20 cellular contexts compared by ENCODE assay signal in the genomic region with DNA sequence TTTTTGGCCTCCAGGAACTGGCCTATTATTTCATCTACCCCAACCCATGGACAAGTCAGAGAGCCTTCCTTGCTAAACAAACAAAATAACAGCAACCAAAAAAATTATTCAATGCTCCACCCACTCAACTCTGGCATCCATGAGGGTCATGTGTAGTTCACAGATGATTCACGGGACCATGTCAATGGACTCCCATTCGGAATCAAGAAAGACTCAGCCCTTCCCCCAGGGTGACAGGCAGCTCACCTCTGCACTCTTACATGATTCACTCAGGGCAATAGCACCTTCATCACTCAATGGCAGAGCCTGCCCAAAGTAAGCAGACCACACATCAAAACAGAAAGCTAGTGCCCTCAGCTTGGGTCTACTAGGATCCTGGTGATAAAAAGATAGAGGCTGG. TPM values are rescaled to one million over a fixed set of nuclear protein-coding genes. Genes with fewer than 3 reads are reported as not detected.
A peak's percentile ranks its signal among the peaks of the same experiment; 100 is the strongest.
DNase-seq lines count a peak whose midpoint lies in the region; ATAC-seq, FAIRE-seq and TF ChIP-seq lines count a peak whose summit lies in the region.
"Had no signal": no experiment of that assay in that cellular context is flagged by ENCODE, and none has a peak within 500 bp of the region (broad histone marks: within the 10 kb centered on the region; RNA-seq: fewer than 3 reads in every experiment).

No MANE protein-coding gene starts in this region.

- CTCF ChIA-PET in MCF 10A (lab: Yijun Ruan, JAX), result interaction anchor here (0.9 to 3.3 kb wide), 3 partner anchors 16 to 43 kb away, joined by 3 to 18 read pairs (median 3); no protein-coding TSS in a partner anchor

- FAIRE-seq in keratinocyte (lab: Jason Lieb, UNC), result peak; percentile 94

- no peaks in the 10 kb centered on the region for H4K20me1 ChIP-seq in keratinocyte (ENCODE audit: control insufficient read depth, extremely low read depth, insufficient read depth, low read length)

- H3K27me3 ChIP-seq in breast epithelium (no peaks in the 10 kb centered on the region), brain microvascular endothelial cell (replicated peaks) (no peaks in the 10 kb centered on the region), keratinocyte (ENCODE audit: control insufficient read depth, extremely low read depth, insufficient read depth, low read length) (no peaks in the 10 kb centered on the region)
- H3K27me3 ChIP-seq: dorsolateral prefrontal cortex had no signal

- no peak overlapping the region for H3K4me3 Mint-ChIP-seq in MCF 10A (ENCODE audit: unreplicated experiment)
- H3K4me3 Mint-ChIP-seq: activated T-cell treated with anti-CD3 and anti-CD28 coated beads, Interleukin-2, amount 50 U/mL, for 72 hours; CD8-positive, alpha-beta T cell had no signal

- ATAC-seq in GM21367 (IDR thresholded peaks at IDR 0.05; ENCODE audit: unreplicated experiment), result no peak
- ATAC-seq: CD8-positive, alpha-beta T cell had no signal

- no peaks in the 10 kb centered on the region for H3K27me3 Mint-ChIP-seq in MCF 10A (ENCODE audit: insufficient read depth, unreplicated experiment)

- no peaks in the 10 kb centered on the region for H3K9me3 Mint-ChIP-seq in MCF 10A (ENCODE audit: unreplicated experiment)
- H3K9me3 Mint-ChIP-seq: activated T-cell treated with anti-CD3 and anti-CD28 coated beads, Interleukin-2, amount 50 U/mL, for 72 hours; CD8-positive, alpha-beta T cell had no signal

- H3K4me1 ChIP-seq in breast epithelium (no peaks in the 10 kb centered on the region), keratinocyte (ENCODE audit: control insufficient read depth, extremely low read depth, insufficient read depth, low read length) (peaks cover 52% of the 10 kb centered on the region)

- intact Hi-C loops in MCF 10A (cut with micrococcal nuclease) (no loop called here), breast epithelium (cut with DNase I; ENCODE audit: low total_unique reads) (no loop called here)

- TF ChIP-seq CTCF in MCF 10A (IDR thresholded peaks at IDR 0.05; ENCODE audit: unreplicated experiment) (no peak), breast epithelium (IDR thresholded peaks at IDR 0.05) (no peak), brain microvascular endothelial cell (IDR thresholded peaks at IDR 0.05; ENCODE audit: low read depth, low read length, missing control alignments) (no peak), keratinocyte (optimal IDR thresholded peaks at IDR 0.05 in 1 of 3, IDR thresholded peaks at IDR 0.05 in 1 of 3, conservative IDR thresholded peaks at IDR 0.05 in 1 of 3; ENCODE audit: extremely low read depth in 1 of 3, insufficient read depth in 2 of 3, low read length in 3 of 3) (no peak)

- no peak overlapping the region for H3K4me3 ChIP-seq in breast epithelium
- H3K4me3 ChIP-seq in brain microvascular endothelial cell (ENCODE audit: low read depth, low read length), result no peak overlapping the region
- H3K4me3 ChIP-seq in keratinocyte (ENCODE audit: control insufficient read depth in 2 of 3, extremely low read depth in 1 of 3, insufficient read depth in 2 of 3, low read depth in 1 of 3, low read length in 3 of 3), result peak overlapping the region in 2 of 3 experiments; percentile 2 to 19
- H3K4me3 ChIP-seq: dorsolateral prefrontal cortex had no signal

- TF ChIP-seq POLR2A in breast epithelium (IDR thresholded peaks at IDR 0.05), result no peak

- H3K27ac Mint-ChIP-seq in MCF 10A (ENCODE audit: low read depth, unreplicated experiment), result no peak overlapping the region
- H3K27ac Mint-ChIP-seq: activated T-cell treated with anti-CD3 and anti-CD28 coated beads, Interleukin-2, amount 50 U/mL, for 72 hours; CD8-positive, alpha-beta T cell had no signal

- H3K9me3 ChIP-seq in breast epithelium (no peaks in the 10 kb centered on the region), keratinocyte (ENCODE audit: control insufficient read depth, low read depth, low read length) (no peaks in the 10 kb centered on the region)

- POLR2A ChIA-PET in MCF 10A (lab: Yijun Ruan, JAX), result interaction anchor here (0.7 to 2.5 kb wide), 3 partner anchors 13 to 194 kb away, joined by 3 to 8 read pairs (median 4); partner anchors contain the start of gene MYCBP2

- H3K36me3 Mint-ChIP-seq in MCF 10A (ENCODE audit: insufficient read depth, unreplicated experiment), result no peaks in the 10 kb centered on the region
- H3K36me3 Mint-ChIP-seq: CD8-positive, alpha-beta T cell had no signal

- no peaks in the 10 kb centered on the region for H3K79me2 ChIP-seq in keratinocyte (ENCODE audit: control insufficient read depth, insufficient read depth, low read length)

- BruUV-seq in MCF 10A (replicated peaks; lab: Mats Ljungman, UMichigan), result no TSS peak

- in situ Hi-C loops in brain microvascular endothelial cell (cut with HindIII; ENCODE audit: low pct_ligation_motif_present, low sequenced_read_pairs), result no loop called here

- H2AFZ ChIP-seq in keratinocyte (ENCODE audit: control insufficient read depth, low read length), result no peak overlapping the region

- no peaks in the 10 kb centered on the region for H3K36me3 ChIP-seq in breast epithelium
- H3K36me3 ChIP-seq in brain microvascular endothelial cell (replicated peaks), result no peaks in the 10 kb centered on the region
- no peaks in the 10 kb centered on the region for H3K36me3 ChIP-seq in keratinocyte (ENCODE audit: control insufficient read depth in 2 of 2, extremely low read depth in 1 of 2, insufficient read depth in 2 of 2, low read length in 2 of 2)

- H3K4me1 Mint-ChIP-seq in MCF 10A (ENCODE audit: insufficient read depth, unreplicated experiment), result peaks cover 33% of the 10 kb centered on the region

- H3K27ac ChIP-seq in breast epithelium (no peak overlapping the region), brain microvascular endothelial cell (peak overlapping the region; percentile 81), keratinocyte (ENCODE audit: control insufficient read depth, insufficient read depth, low read length) (peak overlapping the region; percentile 63)
- H3K27ac ChIP-seq: 22Rv1, dorsolateral prefrontal cortex had no signal

- dilution Hi-C loops in keratinocyte (cut with MboI; ENCODE audit: extremely low pct_ligation_motif_present, low sequenced_read_pairs), result no loop called here

- H3K4me2 ChIP-seq in keratinocyte (ENCODE audit: control insufficient read depth, extremely low read depth, insufficient read depth, low read depth, low read length), result peak overlapping the region; percentile 76

- no peaks in the 10 kb centered on the region for H3K9me1 ChIP-seq in keratinocyte (ENCODE audit: control insufficient read depth, extremely low read depth, insufficient read depth, low read length)

- no peak overlapping the region for H3K9ac ChIP-seq in keratinocyte (ENCODE audit: control insufficient read depth, extremely low read depth, insufficient read depth, low read length)

- DNase-seq in MCF 10A (ENCODE audit: unreplicated experiment) (peak; percentile 61), breast epithelium (ENCODE audit: low spot score in 2 of 2) (no peak), brain microvascular endothelial cell (peak; percentile 83), keratinocyte (ENCODE audit: low read depth, low spot score) (no peak), AML-193 (lab: John Stamatoyannopoulos, UW) (no peak)
- no peak for DNase-seq in activated CD8-positive, alpha-beta memory T cell treated with anti-CD3 and anti-CD28 coated beads for 24 hours
- DNase-seq in activated CD4-positive, alpha-beta T cell treated with anti-CD3 and anti-CD28 coated beads, Interleukin-2, amount 50 U/mL, for 1 hour, result no peak
- DNase-seq: activated CD4-positive, alpha-beta T cell treated with anti-CD3 and anti-CD28 coated beads, Interleukin-2, amount 50 U/mL, for 4 hours; activated T-cell treated with anti-CD3 and anti-CD28 coated beads, Interleukin-2, amount 50 U/mL, for 72 hours; amygdala; CD8-positive, alpha-beta T cell; dorsolateral prefrontal cortex; islet precursor cell; MM.1S; NCI-H2029; RPMI8226; T1000 had no signal

RNA-seq across cellular contexts. Expression of gene SCEL, which starts 14.3 kb away (rescaled TPM):
- total RNA-seq in MCF 10A (2022) (1.0 and 1.3 TPM in 2 replicates), breast epithelium (under 1 TPM in 2 of 3 donors, not detected in 1; under 0.01 to 0.88 TPM)
- 23.7 to 32.7 TPM (median 30.5 TPM) in 3 replicates for polyA plus RNA-seq in keratinocyte
- 174 TPM for polyA plus RNA-seq in keratinocyte (2011; ENCODE audit: low read depth)
- polyA plus RNA-seq in keratinocyte (2011; cell fraction: cytosol; rRNA removed), result 18.4 and 45.7 TPM in 2 replicates
- polyA plus RNA-seq in keratinocyte (2011; cell fraction: nucleus; rRNA removed), result 37.0 and 60.9 TPM in 2 replicates
- 21.5 and 65.8 TPM in 2 replicates for polyA plus RNA-seq in keratinocyte (2012; ENCODE audit: low replicate concordance)
- polyA minus RNA-seq in keratinocyte, result 5.8 to 20.8 TPM (median 15.9 TPM) in 3 replicates
- 15.5 TPM for polyA minus RNA-seq in keratinocyte (2011; cell fraction: cytosol; rRNA and poly(A)+ RNA removed)
- polyA minus RNA-seq in keratinocyte (2011; cell fraction: nucleus; rRNA and poly(A)+ RNA removed), result 21.0 and 30.9 TPM in 2 replicates
- total RNA-seq: activated T-cell treated with anti-CD3 and anti-CD28 coated beads, Interleukin-2, amount 50 U/mL, for 72 hours; CD8-positive, alpha-beta T cell; G401 had no signal

Comparison
In these comparisons a context has a peak if more than half of its experiments do, and no peak if none do; other contexts are left out.
1. DNase-seq: peak in MCF 10A (single experiment) and brain microvascular endothelial cell (single experiment); none in breast epithelium (0 of 2), keratinocyte (single experiment), AML-193 (0 of 2), activated CD8-positive, alpha-beta memory T cell treated with anti-CD3 and anti-CD28 coated beads for 24 hours (single experiment) and activated CD4-positive, alpha-beta T cell treated with anti-CD3 and anti-CD28 coated beads, Interleukin-2, amount 50 U/mL, for 1 hour (single experiment).
2. H3K27ac ChIP-seq: peak in brain microvascular endothelial cell (single experiment) and keratinocyte (single experiment); none in breast epithelium (0 of 2).
3. H3K4me3 ChIP-seq: peak in keratinocyte (2 of 3); none in breast epithelium (0 of 3) and brain microvascular endothelial cell (single experiment).